8 cellular contexts compared by ENCODE assay signal in the genomic region with DNA sequence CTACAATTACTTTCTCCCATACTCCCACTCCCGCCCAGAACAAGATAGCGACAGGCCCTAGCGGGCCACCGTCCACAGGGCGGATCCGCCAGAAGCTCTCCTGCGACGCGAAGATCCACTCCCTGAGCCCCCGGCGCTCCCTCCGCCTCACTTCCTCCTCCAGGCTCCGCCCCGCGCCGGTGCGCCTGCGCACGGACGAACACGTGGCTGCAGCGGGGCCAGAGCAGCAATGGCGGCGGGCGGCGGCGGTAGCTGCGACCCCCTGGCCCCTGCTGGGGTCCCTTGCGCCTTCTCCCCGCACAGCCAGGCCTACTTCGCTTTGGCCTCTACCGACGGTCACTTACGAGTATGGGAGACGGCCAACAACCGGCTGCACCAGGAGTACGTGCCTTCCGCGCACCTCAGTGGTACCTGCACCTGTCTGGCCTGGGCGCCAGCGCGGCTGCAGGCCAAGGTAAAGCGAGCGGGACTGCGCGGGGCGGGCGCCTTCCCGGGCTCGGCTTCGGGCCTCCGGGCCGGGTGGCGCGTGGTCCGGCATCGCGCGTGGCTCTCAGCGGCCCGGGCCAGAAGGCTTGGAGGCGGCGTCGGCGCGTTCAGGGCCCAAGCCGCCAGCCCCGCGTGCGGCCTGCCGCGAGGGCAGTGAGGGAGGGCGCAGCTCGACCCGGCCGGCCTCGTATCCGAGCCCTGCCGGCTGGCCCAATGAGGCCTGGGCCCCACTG. TPM values are rescaled to one million over a fixed set of nuclear protein-coding genes. Genes with fewer than 3 reads are reported as not detected.
DNase-seq lines count a peak whose midpoint lies in the region; ATAC-seq, FAIRE-seq and TF ChIP-seq lines count a peak whose summit lies in the region.

A gene with protein sequence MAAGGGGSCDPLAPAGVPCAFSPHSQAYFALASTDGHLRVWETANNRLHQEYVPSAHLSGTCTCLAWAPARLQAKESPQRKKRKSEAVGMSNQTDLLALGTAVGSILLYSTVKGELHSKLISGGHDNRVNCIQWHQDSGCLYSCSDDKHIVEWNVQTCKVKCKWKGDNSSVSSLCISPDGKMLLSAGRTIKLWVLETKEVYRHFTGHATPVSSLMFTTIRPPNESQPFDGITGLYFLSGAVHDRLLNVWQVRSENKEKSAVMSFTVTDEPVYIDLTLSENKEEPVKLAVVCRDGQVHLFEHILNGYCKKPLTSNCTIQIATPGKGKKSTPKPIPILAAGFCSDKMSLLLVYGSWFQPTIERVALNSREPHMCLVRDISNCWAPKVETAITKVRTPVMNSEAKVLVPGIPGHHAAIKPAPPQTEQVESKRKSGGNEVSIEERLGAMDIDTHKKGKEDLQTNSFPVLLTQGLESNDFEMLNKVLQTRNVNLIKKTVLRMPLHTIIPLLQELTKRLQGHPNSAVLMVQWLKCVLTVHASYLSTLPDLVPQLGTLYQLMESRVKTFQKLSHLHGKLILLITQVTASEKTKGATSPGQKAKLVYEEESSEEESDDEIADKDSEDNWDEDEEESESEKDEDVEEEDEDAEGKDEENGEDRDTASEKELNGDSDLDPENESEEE (plus strand): TSS at position 198 of the 719 bp plus-strand sequence. CDS start 32 bp downstream, at position 230.

- no peaks in the 10 kb centered on the region for H3K9me3 ChIP-seq in keratinocyte (ENCODE audit: control insufficient read depth, low read depth, low read length)

- DNase-seq in AG09319 (ENCODE audit: extremely low read depth, low read depth) = peak; percentile 98
- DNase-seq in NCI-H446 treated with DMSO at 0.1 percent for 48 hours (lab: John Stamatoyannopoulos, UW) = peak; percentile 97
- peak; percentile 98 for DNase-seq in cerebellar cortex (ENCODE audit: low spot score)
- DNase-seq in keratinocyte (ENCODE audit: low read depth, low spot score) = peak; percentile 93
- DNase-seq in stimulated activated CD4-positive, alpha-beta T cell treated with anti-CD3 and anti-CD28 coated beads, Interleukin-15, amount 100 ng/mL, for 1 hour (ENCODE audit: low read depth in 1 of 2, low spot score in 1 of 2) = peak; percentile 96 to 97

- peaks cover 28% of the 10 kb centered on the region for H3K4me1 ChIP-seq in keratinocyte (ENCODE audit: control insufficient read depth, extremely low read depth, insufficient read depth, low read length)

- peak within 1 kb of the TSS; percentile 82 for H3K27ac ChIP-seq in keratinocyte (ENCODE audit: control insufficient read depth, insufficient read depth, low read length)

- TF ChIP-seq CTCF in AG09319 (IDR thresholded peaks at IDR 0.05; ENCODE audit: low read depth, low read length) = no peak
- TF ChIP-seq CTCF in keratinocyte (optimal IDR thresholded peaks at IDR 0.05 in 1 of 3, IDR thresholded peaks at IDR 0.05 in 1 of 3, conservative IDR thresholded peaks at IDR 0.05 in 1 of 3; ENCODE audit: extremely low read depth in 1 of 3, insufficient read depth in 2 of 3, low read length in 3 of 3) = no peak

- H4K20me1 ChIP-seq in keratinocyte (ENCODE audit: control insufficient read depth, extremely low read depth, insufficient read depth, low read length) = peaks cover 27% of the 10 kb centered on the region

- H2AFZ ChIP-seq in keratinocyte (ENCODE audit: control insufficient read depth, low read length) = peak within 1 kb of the TSS; percentile 70

- peak; percentile 36 for FAIRE-seq in keratinocyte (lab: Jason Lieb, UNC)

- peaks cover 52% of the 10 kb centered on the region for H3K79me2 ChIP-seq in keratinocyte (ENCODE audit: control insufficient read depth, insufficient read depth, low read length)

- dilution Hi-C loops in keratinocyte (cut with MboI; ENCODE audit: extremely low pct_ligation_motif_present, low sequenced_read_pairs) = no loop called here

- H3K4me3 ChIP-seq in keratinocyte (ENCODE audit: control insufficient read depth in 2 of 3, extremely low read depth in 1 of 3, insufficient read depth in 2 of 3, low read depth in 1 of 3, low read length in 3 of 3) = peak within 1 kb of the TSS; percentile 71 to 88 (median 85)

- peak within 1 kb of the TSS; percentile 93 for H3K4me2 ChIP-seq in keratinocyte (ENCODE audit: control insufficient read depth, extremely low read depth, insufficient read depth, low read depth, low read length)

- no peaks in the 10 kb centered on the region for H3K9me1 ChIP-seq in keratinocyte (ENCODE audit: control insufficient read depth, extremely low read depth, insufficient read depth, low read length)

- peaks cover 0 to 11% of the 10 kb centered on the region in 2 experiments for H3K36me3 ChIP-seq in keratinocyte (ENCODE audit: control insufficient read depth in 2 of 2, extremely low read depth in 1 of 2, insufficient read depth in 2 of 2, low read length in 2 of 2)

- peak within 1 kb of the TSS; percentile 99 for H3K9ac ChIP-seq in keratinocyte (ENCODE audit: control insufficient read depth, extremely low read depth, insufficient read depth, low read length)

- no peaks in the 10 kb centered on the region for H3K27me3 ChIP-seq in keratinocyte (ENCODE audit: control insufficient read depth, extremely low read depth, insufficient read depth, low read length)

- ATAC-seq in GM19035 (IDR thresholded peaks at IDR 0.05; ENCODE audit: unreplicated experiment) = peak; percentile 88
- ATAC-seq in HG03354 (IDR thresholded peaks at IDR 0.05; ENCODE audit: poor library complexity, severe bottlenecking, unreplicated experiment) = peak; percentile 89
- ATAC-seq in activated CD4-positive, CD25-positive, alpha-beta regulatory T cell treated with anti-CD3 and anti-CD28 coated beads, Interleukin-2, amount 50 U/mL, for 24 hours = peak; percentile 90 to 95

RNA-seq across cellular contexts. Expression of the gene that starts here (rescaled TPM):
- polyA plus RNA-seq in keratinocyte = 86.2 to 125 TPM (median 99.9 TPM) in 3 replicates
- 80.0 TPM for polyA plus RNA-seq in keratinocyte (2011; ENCODE audit: low read depth)
- polyA plus RNA-seq in keratinocyte (2011; cell fraction: cytosol; rRNA removed) = 35.8 and 94.9 TPM in 2 replicates
- polyA plus RNA-seq in keratinocyte (2011; cell fraction: nucleus; rRNA removed) = 64.8 and 102 TPM in 2 replicates
- 34.5 and 73.9 TPM in 2 replicates for polyA plus RNA-seq in keratinocyte (2012; ENCODE audit: low replicate concordance)
- polyA minus RNA-seq in keratinocyte = 72.7 to 341 TPM (median 138 TPM) in 3 replicates
- 64.5 TPM for polyA minus RNA-seq in keratinocyte (2011; cell fraction: cytosol; rRNA and poly(A)+ RNA removed)
- polyA minus RNA-seq in keratinocyte (2011; cell fraction: nucleus; rRNA and poly(A)+ RNA removed) = 64.6 and 178 TPM in 2 replicates

Comparison
In these comparisons a context has a peak if more than half of its experiments do, and no peak if none do; other contexts are left out.
1. Peak in every context shown above with its lines: DNase-seq, ATAC-seq, H3K4me3 ChIP-seq and H3K27ac ChIP-seq.